Comparison of ENCODE assay signal across 1 cellular context in genomic region chr5:135031813-135032612, GRCh38.
TF ChIP-seq lines count a peak whose summit lies in the region.

No MANE protein-coding gene starts in this region.

TF ChIP-seq in WTC11, 78 proteins besides CTCF, POLR2A, EP300 and RAD21 (continued from another document):
- no peak for TF ChIP-seq ATF2 (CRISPR knock-in tag; IDR thresholded peaks at IDR 0.05; ENCODE audit: borderline replicate concordance, low read depth)
